In the genomic region with DNA sequence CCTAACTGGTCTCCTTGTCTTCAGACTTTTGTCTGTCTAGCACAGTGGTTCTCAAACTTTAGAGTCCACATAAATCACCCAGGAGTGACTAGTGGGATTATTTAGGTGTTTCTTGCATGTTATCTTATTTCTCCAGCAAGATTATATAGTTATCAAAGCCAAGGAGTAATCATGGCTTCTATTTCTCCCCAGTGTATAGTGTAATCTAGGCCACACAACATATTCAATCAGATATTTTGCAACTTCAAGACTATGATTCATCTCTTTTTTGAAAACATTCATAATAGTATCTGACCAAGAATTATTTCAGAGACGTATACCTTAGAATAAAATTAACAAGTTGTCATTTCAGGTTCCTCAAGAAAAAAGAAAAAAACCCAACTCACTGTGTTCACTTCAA, we compare ENCODE assay signal across 14 cellular contexts.
DNase-seq lines count a peak whose midpoint lies in the region; ATAC-seq, FAIRE-seq and TF ChIP-seq lines count a peak whose summit lies in the region.
"Had no signal": no experiment of that assay in that cellular context is flagged by ENCODE, and none has a peak within 500 bp of the region (broad histone marks: within the 10 kb centered on the region; RNA-seq: fewer than 3 reads in every experiment).

No MANE protein-coding gene starts in this region.

- no peak overlapping the region for H3K4me3 ChIP-seq in GM23248
- no peak overlapping the region for H3K4me3 ChIP-seq in bronchial epithelial cell (ENCODE audit: low read depth, low read length)
- no peak overlapping the region for H3K4me3 ChIP-seq in HAP-1

- H3K4me3 Mint-ChIP-seq in HFFc6 (no peak overlapping the region), memory B cell (no peak overlapping the region), Calu3 (ENCODE audit: low read depth, unreplicated experiment) (no peak overlapping the region)
- H3K4me3 Mint-ChIP-seq: CD8-positive, alpha-beta T cell had no signal

- H2AFZ ChIP-seq in GM23248 = no peak overlapping the region

- H3K4me1 ChIP-seq in GM23248 (ENCODE audit: insufficient read depth) = peaks cover 19% of the 10 kb centered on the region
- no peaks in the 10 kb centered on the region for H3K4me1 ChIP-seq in HAP-1

- H3K9me3 Mint-ChIP-seq in HFFc6 (no peaks in the 10 kb centered on the region), memory B cell (peaks cover 2% of the 10 kb centered on the region), Calu3 (ENCODE audit: low read depth, unreplicated experiment) (peaks cover 5% of the 10 kb centered on the region)
- H3K9me3 Mint-ChIP-seq: CD8-positive, alpha-beta T cell had no signal

- in situ Hi-C loops in GM23248 (cut with MboI) = no loop called here
- in situ Hi-C loops in HAP-1 (cut with MboI; ENCODE audit: low sequenced_read_pairs) = no loop called here

- H3K9me3 ChIP-seq in GM23248 (ENCODE audit: low read depth) = no peaks in the 10 kb centered on the region
- no peaks in the 10 kb centered on the region for H3K9me3 ChIP-seq in HAP-1

- H3K27ac Mint-ChIP-seq in HFFc6 (peak overlapping the region; percentile 27; the same call in 1 of the 2 replicates), memory B cell (peak overlapping the region; percentile 4), Calu3 (ENCODE audit: unreplicated experiment) (no peak overlapping the region)
- H3K27ac Mint-ChIP-seq: CD8-positive, alpha-beta T cell had no signal

- CTCF ChIA-PET in Calu3 (lab: Charles Lee) = interaction anchor here (0.5 kb wide), 1 partner anchor 85 kb away, joined by 3 read pairs; no protein-coding TSS in a partner anchor

- intact Hi-C loops in Calu3 (cut with micrococcal nuclease; ENCODE audit: unreplicated experiment) = no loop called here

- no peaks in the 10 kb centered on the region for H4K20me1 ChIP-seq in GM23248 (ENCODE audit: insufficient read depth)

- no peak overlapping the region for H3K27ac ChIP-seq in GM23248

- H3K4me1 Mint-ChIP-seq in HFFc6 (ENCODE audit: low read depth) (peaks cover 31% of the 10 kb centered on the region), memory B cell (peaks cover 3% of the 10 kb centered on the region), Calu3 (ENCODE audit: low read depth, unreplicated experiment) (no peaks in the 10 kb centered on the region)

- H3K27me3 Mint-ChIP-seq in HFFc6 (ENCODE audit: insufficient read depth) (no peaks in the 10 kb centered on the region), memory B cell (no peaks in the 10 kb centered on the region), Calu3 (ENCODE audit: unreplicated experiment) (no peaks in the 10 kb centered on the region)

- H3K36me3 ChIP-seq in GM23248 (ENCODE audit: low read depth) (no peaks in the 10 kb centered on the region), bronchial epithelial cell (ENCODE audit: control insufficient read depth, insufficient read depth, low read length) (peaks cover 1% of the 10 kb centered on the region), HAP-1 (replicated peaks) (peaks cover 17% of the 10 kb centered on the region)

- no peaks in the 10 kb centered on the region for H3K9me2 ChIP-seq in GM23248 (ENCODE audit: insufficient read depth)

- FAIRE-seq in bronchial epithelial cell (lab: Jason Lieb, UNC) = no peak

- TF ChIP-seq CTCF in HFFc6 (IDR thresholded peaks at IDR 0.05) (no peak), bronchial epithelial cell (IDR thresholded peaks at IDR 0.05; ENCODE audit: insufficient read depth, low read length, severe bottlenecking) (no peak), Calu3 (IDR thresholded peaks at IDR 0.05; ENCODE audit: unreplicated experiment) (no peak)

- H3F3A ChIP-seq in GM23248 (ENCODE audit: insufficient read depth) = peaks cover 24% of the 10 kb centered on the region

- no peak overlapping the region for H3K9ac ChIP-seq in GM23248

- H3K36me3 Mint-ChIP-seq in HFFc6 (ENCODE audit: low read depth) (peaks cover 20% of the 10 kb centered on the region), memory B cell (peaks cover 34% of the 10 kb centered on the region), Calu3 (ENCODE audit: insufficient read depth, unreplicated experiment) (no peaks in the 10 kb centered on the region)

- no peak overlapping the region for H3K4me2 ChIP-seq in GM23248 (ENCODE audit: unreplicated experiment)

- no peaks in the 10 kb centered on the region for H3K27me3 ChIP-seq in GM23248 (replicated peaks; ENCODE audit: insufficient read depth)
- H3K27me3 ChIP-seq in bronchial epithelial cell (ENCODE audit: control insufficient read depth, insufficient read depth, low read length) = no peaks in the 10 kb centered on the region
- H3K27me3 ChIP-seq in HAP-1 (ENCODE audit: low read depth) = no peaks in the 10 kb centered on the region

- 81 to 90% methylated on average over 1 of the region's 1 CpG for WGBS in GM23248 (ENCODE audit: low coverage in 1 of 2, low lambda C conversion rate in 2 of 2, missing lambda C conversion rate in 2 of 2), 2 experiments

- no peaks in the 10 kb centered on the region for H3K79me2 ChIP-seq in GM23248 (ENCODE audit: insufficient read depth)

- no TSS peak for BruUV-seq in Calu3 (replicated peaks; lab: Mats Ljungman, UMichigan)

- no peak for ATAC-seq in memory B cell (ENCODE audit: low read depth)
- ATAC-seq in GM19023 (IDR thresholded peaks at IDR 0.05; ENCODE audit: unreplicated experiment) = no peak
- ATAC-seq: CD8-positive, alpha-beta T cell; HCT116 had no signal

- DNase-seq in GM23248 (peak; percentile 25), HFFc6 (no peak), bronchial epithelial cell (ENCODE audit: low read depth) (peak; percentile 29), memory B cell (ENCODE audit: low spot score in 2 of 2) (no peak), Calu3 (no peak), HAP-1 (ENCODE audit: low spot score in 2 of 2) (no peak)
- DNase-seq: CD8-positive, alpha-beta T cell; KBM-7; NCI-H1092; NCI-H2107; NCI-H345; NCI-H526 treated with DMSO at 0.1 percent for 48 hours had no signal

Comparison
In these comparisons a context has a peak if more than half of its experiments do, and no peak if none do; other contexts are left out.
1. DNase-seq: peak in GM23248 (single experiment) and bronchial epithelial cell (single experiment); none in HFFc6 (single experiment), memory B cell (0 of 2), Calu3 (single experiment) and HAP-1 (0 of 2).